23 cellular contexts compared by ENCODE assay signal in the genomic region with DNA sequence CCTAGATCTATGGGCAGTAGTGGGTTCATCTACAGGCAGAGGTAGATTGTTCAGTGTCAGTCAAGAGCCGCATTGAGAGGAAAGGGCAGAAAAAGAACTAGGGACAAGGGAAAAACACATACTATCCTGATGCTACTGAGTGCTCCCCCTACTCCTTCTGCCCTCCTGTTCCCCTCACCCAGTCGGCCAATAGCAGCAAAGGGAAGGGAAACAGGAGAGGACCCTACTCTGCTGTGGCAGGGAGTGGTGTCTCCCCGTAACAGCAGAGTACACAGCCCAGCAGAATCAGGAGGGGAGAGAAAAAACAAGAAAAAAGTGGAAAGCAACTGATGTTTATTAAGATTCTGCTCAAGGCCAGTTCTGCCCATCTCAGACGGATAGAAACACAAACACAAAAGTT.
"Had no signal": no experiment of that assay in that cellular context is flagged by ENCODE, and none has a peak within 500 bp of the region (broad histone marks: within the 10 kb centered on the region; RNA-seq: fewer than 3 reads in every experiment).

No MANE protein-coding gene starts in this region.

- H3K4me1 Mint-ChIP-seq: immature natural killer cell; naive thymus-derived CD8-positive, alpha-beta T cell had no signal

- H3K4me3 Mint-ChIP-seq: immature natural killer cell; naive thymus-derived CD8-positive, alpha-beta T cell; nephron; stimulated activated naive CD8-positive, alpha-beta T cell treated with anti-CD3 and anti-CD28 coated beads, Interleukin-15, Interleukin-2, amounts not matched to agents 100 ng/mL and 50 ng/mL, for 24 hours; type B pancreatic cell had no signal

- DNase-seq: hippocampal formation; immature natural killer cell; kidney; left colon; left lung; lower lobe of right lung; mammary epithelial cell; mesenchymal stem cell; naive thymus-derived CD8-positive, alpha-beta T cell; ovary; retina; right cardiac atrium; stimulated activated CD4-positive, alpha-beta T cell treated with anti-CD3 and anti-CD28 coated beads, Interleukin-12 subunit alpha, Interleukin-12 subunit beta, amount 100 ng/mL, for 4 hours; stimulated activated CD4-positive, alpha-beta T cell treated with anti-CD3 and anti-CD28 coated beads, Interleukin-15, amount 100 ng/mL, for 24 hours; stimulated activated CD4-positive, alpha-beta T cell treated with anti-CD3 and anti-CD28 coated beads, Interleukin-2, amount 100 ng/mL, for 24 hours; stimulated activated CD4-positive, alpha-beta T cell treated with anti-CD3 and anti-CD28 coated beads, Interleukin-4, amount 100 ng/mL, for 1 hour; stimulated activated naive CD4-positive, alpha-beta T cell; tibial artery; uterus had no signal

- H3K27ac Mint-ChIP-seq: immature natural killer cell; naive thymus-derived CD8-positive, alpha-beta T cell; nephron; stimulated activated naive CD8-positive, alpha-beta T cell treated with anti-CD3 and anti-CD28 coated beads, Interleukin-15, Interleukin-2, amounts not matched to agents 100 ng/mL and 50 ng/mL, for 24 hours; type B pancreatic cell had no signal

- H3K36me3 Mint-ChIP-seq: immature natural killer cell had no signal

- H3K27me3 Mint-ChIP-seq: type B pancreatic cell had no signal

- ATAC-seq: left colon; left lung; lower lobe of right lung; naive thymus-derived CD8-positive, alpha-beta T cell; right cardiac atrium; sciatic nerve had no signal
